In genomic region chr17:51992864-51993413, GRCh38 we compare ENCODE assay signal across 23 cellular contexts.
DNase-seq lines count a peak whose midpoint lies in the region; ATAC-seq, FAIRE-seq and TF ChIP-seq lines count a peak whose summit lies in the region.
"Had no signal": no experiment of that assay in that cellular context is flagged by ENCODE, and none has a peak within 500 bp of the region (broad histone marks: within the 10 kb centered on the region; RNA-seq: fewer than 3 reads in every experiment).

No MANE protein-coding gene starts in this region.

- dilution Hi-C loops in IMR-90 (cut with HindIII; ENCODE audit: low sequenced_read_pairs, unreplicated experiment), result no loop called here

- H3K79me2 ChIP-seq in HepG2 (ENCODE audit: insufficient read depth, low read length), result no peaks in the 10 kb centered on the region

- H3K4me3 ChIP-seq in HepG2 (replicated peaks in 1 of 3; ENCODE audit: insufficient read depth in 1 of 3, low read depth in 2 of 3, low read length in 3 of 3) (no peak overlapping the region), right lobe of liver (no peak overlapping the region), IMR-90 (ENCODE audit: insufficient read depth, low read depth, low read length) (no peak overlapping the region)
- H3K4me3 ChIP-seq: BLaER1, HAP-1 had no signal

- TF ChIP-seq CTCF in HepG2 (CRISPR knock-in tag; IDR thresholded peaks at IDR 0.05), result no peak
- no peak for TF ChIP-seq CTCF in right lobe of liver (IDR thresholded peaks at IDR 0.05)
- TF ChIP-seq CTCF in IMR-90 (conservative IDR thresholded peaks at IDR 0.05; ENCODE audit: low read depth, low read length), result no peak

- H2BK120ac ChIP-seq in IMR-90 (ENCODE audit: low read depth, low read length), result no peak overlapping the region

- BruUV-seq in HepG2 (replicated peaks; lab: Mats Ljungman, UMichigan), result no TSS peak
- BruUV-seq in IMR-90 (replicated peaks; lab: Mats Ljungman, UMichigan), result no TSS peak

- TF ChIP-seq RAD21 in HepG2 (CRISPR knock-in tag; IDR thresholded peaks at IDR 0.05) (no peak), IMR-90 (IDR thresholded peaks at IDR 0.05; ENCODE audit: low read length) (no peak)

- no peak overlapping the region for H2BK20ac ChIP-seq in IMR-90 (ENCODE audit: low read depth, low read length)

- H2AFZ ChIP-seq in HepG2 (ENCODE audit: low read length) (no peak overlapping the region), IMR-90 (replicated peaks; ENCODE audit: low read length, poor library complexity) (no peak overlapping the region)

- no peak overlapping the region for H3K14ac ChIP-seq in IMR-90 (replicated peaks; ENCODE audit: low read depth, low read length)

- H3K23ac ChIP-seq in IMR-90 (ENCODE audit: low read depth, low read length), result no peak overlapping the region

- TF ChIP-seq EP300 in HepG2 (IDR thresholded peaks at IDR 0.05; ENCODE audit: low read depth in 2 of 2, low read length in 2 of 2), result no peak
- TF ChIP-seq EP300 in HepG2 (CRISPR knock-in tag; IDR thresholded peaks at IDR 0.05; ENCODE audit: borderline replicate concordance), result no peak

- H3K9me3 ChIP-seq in HepG2 (ENCODE audit: low read length), result peaks cover 15% of the 10 kb centered on the region; the same call in 1 of the 2 replicates
- H3K9me3 ChIP-seq in right lobe of liver, result no peaks in the 10 kb centered on the region
- H3K9me3 ChIP-seq in IMR-90 (ENCODE audit: control insufficient read depth, insufficient read depth, low read length), result no peaks in the 10 kb centered on the region; the same call in 1 of the 2 replicates
- H3K9me3 ChIP-seq: BLaER1, Caco-2, HAP-1 had no signal

- H3K4me1 ChIP-seq in HepG2 (ENCODE audit: insufficient read depth, low read length) (peaks cover 9% of the 10 kb centered on the region), right lobe of liver (no peaks in the 10 kb centered on the region), IMR-90 (ENCODE audit: control insufficient read depth, insufficient read depth, low read length) (no peaks in the 10 kb centered on the region)
- H3K4me1 ChIP-seq: BLaER1, HAP-1 had no signal

- in situ Hi-C loops in HepG2 (cut with HindIII; ENCODE audit: extremely low pct_ligation_motif_present, low pct_unique_long_range_greater_than_20kb), result no loop called here
- in situ Hi-C loops in IMR-90 (cut with MboI; ENCODE audit: low sequenced_read_pairs), result no loop called here

- no peaks in the 10 kb centered on the region for H4K20me1 ChIP-seq in HepG2 (ENCODE audit: insufficient read depth, low read length)
- no peaks in the 10 kb centered on the region for H4K20me1 ChIP-seq in IMR-90 (ENCODE audit: insufficient read depth, low read length)
- H4K20me1 ChIP-seq: BLaER1 had no signal

- ATAC-seq in HepG2, result no peak
- ATAC-seq in right lobe of liver, result no peak
- no peak for ATAC-seq in IMR-90 (ENCODE audit: low read depth)
- no peak for ATAC-seq in SK-N-SH treated with all-trans-retinoic acid at 6 μM for 48 hours
- no peak for ATAC-seq in HG02852 (IDR thresholded peaks at IDR 0.05; ENCODE audit: unreplicated experiment)
- no peak for ATAC-seq in HG03159 (IDR thresholded peaks at IDR 0.05; ENCODE audit: unreplicated experiment)
- ATAC-seq: CD8-positive, alpha-beta T cell had no signal

- H4K91ac ChIP-seq in IMR-90 (ENCODE audit: insufficient read depth, low read depth, low read length), result no peak overlapping the region

- POLR2A ChIA-PET in HepG2 (lab: Yijun Ruan, JAX), result no interaction called here
- POLR2A ChIA-PET in IMR-90 (lab: Charles Lee; ENCODE audit: unreplicated experiment), result no interaction called here

- no peak for TF ChIP-seq POLR2A in HepG2 (IDR thresholded peaks at IDR 0.05; ENCODE audit: insufficient read depth in 1 of 2, low read depth in 2 of 2, low read length in 2 of 2)
- no peak for TF ChIP-seq POLR2A in right lobe of liver (IDR thresholded peaks at IDR 0.05)
- TF ChIP-seq POLR2A in IMR-90 (IDR thresholded peaks at IDR 0.05; ENCODE audit: low read depth, low read length), result no peak

- H3K9ac ChIP-seq in HepG2 (ENCODE audit: insufficient read depth, low read depth, low read length) (no peak overlapping the region), IMR-90 (ENCODE audit: low read depth, low read length) (no peak overlapping the region)
- H3K9ac ChIP-seq: BLaER1 had no signal

- no peaks in the 10 kb centered on the region for H3K9me1 ChIP-seq in IMR-90 (ENCODE audit: insufficient read depth, low read length)

- no peak overlapping the region for H2AK9ac ChIP-seq in IMR-90 (replicated peaks; ENCODE audit: low read depth, low read length, poor library complexity)

- CTCF ChIA-PET in HepG2 (lab: Yijun Ruan, JAX; ENCODE audit: low intra/inter-chr PET ratio, low total read pairs), result no interaction called here
- CTCF ChIA-PET in IMR-90 (lab: Yijun Ruan, JAX), result no interaction called here

- H3K18ac ChIP-seq in IMR-90 (ENCODE audit: low read depth, low read length), result no peak overlapping the region

- DNase-seq in HepG2 (ENCODE audit: low spot score) (no peak), right lobe of liver (no peak), IMR-90 (no peak), NCI-H774 (lab: John Stamatoyannopoulos, UW) (no peak)
- DNase-seq: 8988T; Caco-2; CD4-positive, CD25-positive, alpha-beta regulatory T cell; CD8-positive, alpha-beta T cell; DMS 273 treated with DMSO at 0.1 percent for 48 hours; DMS79; EL; GF-D8; GOT3; HFFc6 had no signal

- H4K8ac ChIP-seq in IMR-90 (ENCODE audit: low read depth in 2 of 2, low read length in 2 of 2), result no peak overlapping the region

- H3K27ac ChIP-seq in HepG2 (ENCODE audit: extremely low read length, insufficient read depth, low read length), result no peak overlapping the region
- H3K27ac ChIP-seq in right lobe of liver, result no peak overlapping the region
- no peak overlapping the region for H3K27ac ChIP-seq in IMR-90 (ENCODE audit: insufficient read depth, low read length)
- H3K27ac ChIP-seq: BLaER1, C4-2B had no signal

- no peaks in the 10 kb centered on the region for H3K27me3 ChIP-seq in HepG2 (ENCODE audit: control insufficient read depth in 1 of 2, insufficient read depth in 2 of 2, low read length in 2 of 2)
- no peaks in the 10 kb centered on the region for H3K27me3 ChIP-seq in right lobe of liver
- no peaks in the 10 kb centered on the region for H3K27me3 ChIP-seq in IMR-90 (ENCODE audit: control insufficient read depth, insufficient read depth, low read length)
- H3K27me3 ChIP-seq: BLaER1 had no signal

- no peak overlapping the region for H2BK5ac ChIP-seq in IMR-90 (ENCODE audit: low read depth, low read length, poor library complexity, severe bottlenecking)

- H3K36me3 ChIP-seq in HepG2 (replicated peaks in 1 of 2; ENCODE audit: control insufficient read depth in 1 of 2, insufficient read depth in 2 of 2, low read length in 2 of 2), result no peaks in the 10 kb centered on the region
- no peaks in the 10 kb centered on the region for H3K36me3 ChIP-seq in right lobe of liver
- H3K36me3 ChIP-seq in IMR-90 (ENCODE audit: control insufficient read depth, insufficient read depth, low read length), result no peaks in the 10 kb centered on the region
- H3K36me3 ChIP-seq: BLaER1, HAP-1 had no signal

- no peak overlapping the region for H3K4ac ChIP-seq in IMR-90 (ENCODE audit: low read depth, low read length)

- H4K5ac ChIP-seq in IMR-90 (ENCODE audit: low read depth, low read length), result no peak overlapping the region

- no peak overlapping the region for H2AK5ac ChIP-seq in IMR-90 (ENCODE audit: low read depth, low read length)

- 27% methylated on average over 8 of the region's 8 CpGs for WGBS in HepG2 (ENCODE audit: low lambda C conversion rate)
- 54% methylated on average over 8 of the region's 8 CpGs for WGBS in right lobe of liver (ENCODE audit: insufficient coverage, low coverage, low lambda C conversion rate, missing lambda C conversion rate)
- WGBS in IMR-90 (ENCODE audit: extremely low coverage in 2 of 2, insufficient read length in 1 of 2), 2 experiments, result no CpG with 5 or more reads among the region's 8 CpGs

- intact Hi-C loops in HepG2 (cut with micrococcal nuclease; ENCODE audit: unreplicated experiment), result no loop called here
- intact Hi-C loops in right lobe of liver (cut with DNase I), result no loop called here
- intact Hi-C loops in IMR-90 (cut with micrococcal nuclease), result no loop called here

- no peak overlapping the region for H3K56ac ChIP-seq in IMR-90 (ENCODE audit: extremely low read depth, insufficient read depth, low read length)

- no peak overlapping the region for H2BK15ac ChIP-seq in IMR-90 (ENCODE audit: low read depth, low read length)

- no peak for FAIRE-seq in HepG2 (lab: Jason Lieb, UNC)
- FAIRE-seq: D721Med, GM12891, H54 had no signal

- no peaks in the 10 kb centered on the region for H3K79me1 ChIP-seq in IMR-90 (ENCODE audit: low read depth in 1 of 2, low read length in 2 of 2)

- H3K4me2 ChIP-seq in HepG2 (ENCODE audit: low read depth, low read length) (no peak overlapping the region), IMR-90 (ENCODE audit: low read depth, low read length) (no peak overlapping the region)
- H3K4me2 ChIP-seq: BLaER1 had no signal

TF ChIP-seq in HepG2, 621 proteins besides CTCF, POLR2A, EP300 and RAD21 (continues in another document):
- TF ChIP-seq ZNF816 (CRISPR knock-in tag; IDR thresholded peaks at IDR 0.05; ENCODE audit: borderline replicate concordance) (no peak), ELF4 (CRISPR knock-in tag; IDR thresholded peaks at IDR 0.05; ENCODE audit: borderline replicate concordance) (no peak), MAFK (conservative IDR thresholded peaks at IDR 0.05 in 1 of 2, IDR thresholded peaks at IDR 0.05 in 1 of 2; ENCODE audit: low read length in 2 of 2) (peak; percentile 43 to 70; a peak in 3 of 4 replicates), MAFF (IDR thresholded peaks at IDR 0.05; ENCODE audit: low read depth, low read length) (peak; percentile 35; the same call in 1 of the 2 replicates), ZNF773 (CRISPR knock-in tag; IDR thresholded peaks at IDR 0.05; ENCODE audit: borderline replicate concordance) (no peak)

TF ChIP-seq in IMR-90, 13 proteins besides CTCF, POLR2A, EP300 and RAD21:
- no peak for TF ChIP-seq SMC3 (IDR thresholded peaks at IDR 0.05; ENCODE audit: low read depth, low read length)
- TF ChIP-seq MAFK (IDR thresholded peaks at IDR 0.05; ENCODE audit: low read depth, low read length), result peak; percentile 5; the same call in 1 of the 2 replicates
TF ChIP-seq in IMR-90: peak in this region for 1.

TF ChIP-seq in SK-N-SH treated with all-trans-retinoic acid at 6 μM for 48 hours, 23 proteins besides CTCF, POLR2A, EP300 and RAD21 (continues in another document):
- TF ChIP-seq SNAI2 (CRISPR knock-in tag; IDR thresholded peaks at IDR 0.05), result no peak
- no peak for TF ChIP-seq PPARA (CRISPR knock-in tag; IDR thresholded peaks at IDR 0.05; ENCODE audit: borderline replicate concordance)
